ENCODE assay signal across 32 cellular contexts in genomic region chr2:112149194-112149593, GRCh38. TPM values are rescaled to one million over a fixed set of nuclear protein-coding genes. Genes with fewer than 3 reads are reported as not detected.
DNase-seq lines count a peak whose midpoint lies in the region; ATAC-seq, FAIRE-seq and TF ChIP-seq lines count a peak whose summit lies in the region.
"Had no signal": no experiment of that assay in that cellular context is flagged by ENCODE, and none has a peak within 500 bp of the region (broad histone marks: within the 10 kb centered on the region; RNA-seq: fewer than 3 reads in every experiment).

No MANE protein-coding gene starts in this region.

- H3K4me1 ChIP-seq in BLaER1 (peaks cover 48% of the 10 kb centered on the region), fibroblast of lung (ENCODE audit: control insufficient read depth, extremely low read depth, insufficient read depth, low read length) (peaks cover 7% of the 10 kb centered on the region), small intestine (ENCODE audit: control insufficient read depth in 2 of 2, insufficient read depth in 1 of 2, low read depth in 1 of 2, low read length in 1 of 2) (no peaks in the 10 kb centered on the region)
- H3K4me1 ChIP-seq: upper lobe of left lung had no signal

- TF ChIP-seq CTCF in HFFc6 (IDR thresholded peaks at IDR 0.05) (no peak), fibroblast of lung (conservative IDR thresholded peaks at IDR 0.05 in 1 of 2, IDR thresholded peaks at IDR 0.05 in 1 of 2; ENCODE audit: low read depth in 1 of 2, low read length in 2 of 2) (no peak)

- H3K36me3 ChIP-seq in BLaER1 (no peaks in the 10 kb centered on the region), fibroblast of lung (ENCODE audit: control insufficient read depth, insufficient read depth, low read length) (peaks cover 2% of the 10 kb centered on the region), small intestine (ENCODE audit: control insufficient read depth in 2 of 2, insufficient read depth in 2 of 2, low read length in 2 of 2) (no peaks in the 10 kb centered on the region)
- H3K36me3 ChIP-seq: upper lobe of left lung had no signal

- no peak overlapping the region for H2AFZ ChIP-seq in fibroblast of lung (ENCODE audit: low read length)
- H2AFZ ChIP-seq: GM23338 had no signal

- DNase-seq in HFFc6 (no peak), fibroblast of lung (ENCODE audit: low read depth in 2 of 2) (no peak), GM19240 (ENCODE audit: insufficient read length, low spot score) (no peak), Kasumi-1 (lab: John Stamatoyannopoulos, UW) (no peak), small intestine (no peak)
- DNase-seq: activated CD4-positive, alpha-beta T cell treated with anti-CD3 and anti-CD28 coated beads, Interleukin-2, amount 10 ng/mL, durations not matched to agents 7 days and 5 days; activated naive CD4-positive, alpha-beta T cell treated with anti-CD3 and anti-CD28 coated beads, Interleukin-2, amount 10 ng/mL, durations not matched to agents 7 days and 5 days; amygdala; effector CD8-positive, alpha-beta T cell; erythroblast; foreskin keratinocyte; hippocampal formation; left cardiac atrium; naive B cell; NCI-H1048; NCI-H1694 treated with DMSO at 0.1 percent for 48 hours; NCI-H524 treated with DMSO at 0.1 percent for 48 hours; nucleus accumbens; stimulated activated CD4-positive, alpha-beta T cell treated with anti-CD3 and anti-CD28 coated beads, Interleukin-1b, Interleukin-23, amount 100 ng/mL, for 48 hours; SW 1271; T1000; upper lobe of left lung; WERI-Rb-1 had no signal

- H3K9me3 Mint-ChIP-seq in HFFc6 = no peaks in the 10 kb centered on the region
- H3K9me3 Mint-ChIP-seq: activated CD4-positive, alpha-beta T cell treated with anti-CD3 and anti-CD28 coated beads, Interleukin-2, amount 10 ng/mL, durations not matched to agents 7 days and 5 days; activated naive CD4-positive, alpha-beta T cell treated with anti-CD3 and anti-CD28 coated beads, Interleukin-2, amount 10 ng/mL, durations not matched to agents 7 days and 5 days; GM23338; mesothelial cell of epicardium; naive B cell had no signal

- WGBS in small intestine, 3 donors = 81 to 93% (median 86%) methylated on average over 5 of the region's 5 CpGs

- H3K27me3 ChIP-seq in BLaER1 (no peaks in the 10 kb centered on the region), fibroblast of lung (ENCODE audit: control insufficient read depth, insufficient read depth, low read length) (no peaks in the 10 kb centered on the region), small intestine (ENCODE audit: control insufficient read depth in 2 of 2, insufficient read depth in 2 of 2, low read length in 2 of 2) (no peaks in the 10 kb centered on the region)
- H3K27me3 ChIP-seq: foreskin keratinocyte, upper lobe of left lung had no signal

- no peak overlapping the region for H3K9ac ChIP-seq in BLaER1
- no peak overlapping the region for H3K9ac ChIP-seq in fibroblast of lung (ENCODE audit: insufficient read depth, low read length)

- H3K4me3 Mint-ChIP-seq in HFFc6 = no peak overlapping the region
- H3K4me3 Mint-ChIP-seq: activated CD4-positive, alpha-beta T cell treated with anti-CD3 and anti-CD28 coated beads, Interleukin-2, amount 10 ng/mL, durations not matched to agents 7 days and 5 days; activated naive CD4-positive, alpha-beta T cell treated with anti-CD3 and anti-CD28 coated beads, Interleukin-2, amount 10 ng/mL, durations not matched to agents 7 days and 5 days; GM23338; mesothelial cell of epicardium; naive B cell had no signal

- 0 out of 2 replicates have a peak, but pooled peaks cover 4% of the 10 kb centered on the region for H3K9me3 ChIP-seq in BLaER1
- H3K9me3 ChIP-seq in fibroblast of lung (ENCODE audit: control insufficient read depth, insufficient read depth, low read depth, low read length) = no peaks in the 10 kb centered on the region
- no peaks in the 10 kb centered on the region for H3K9me3 ChIP-seq in small intestine (ENCODE audit: control insufficient read depth, low read depth)
- H3K9me3 ChIP-seq: upper lobe of left lung had no signal

- H4K20me1 ChIP-seq in BLaER1 = no peaks in the 10 kb centered on the region
- no peaks in the 10 kb centered on the region for H4K20me1 ChIP-seq in fibroblast of lung (ENCODE audit: control insufficient read depth, extremely low read depth, insufficient read depth, low read length)

- peaks cover 6% of the 10 kb centered on the region; the same call in 1 of the 2 replicates for H3K27me3 Mint-ChIP-seq in HFFc6 (ENCODE audit: insufficient read depth)
- H3K27me3 Mint-ChIP-seq: activated CD4-positive, alpha-beta T cell treated with anti-CD3 and anti-CD28 coated beads, Interleukin-2, amount 10 ng/mL, durations not matched to agents 7 days and 5 days had no signal

- peak overlapping the region; percentile 97 for H3K27ac Mint-ChIP-seq in HFFc6
- H3K27ac Mint-ChIP-seq: activated CD4-positive, alpha-beta T cell treated with anti-CD3 and anti-CD28 coated beads, Interleukin-2, amount 10 ng/mL, durations not matched to agents 7 days and 5 days; activated naive CD4-positive, alpha-beta T cell treated with anti-CD3 and anti-CD28 coated beads, Interleukin-2, amount 10 ng/mL, durations not matched to agents 7 days and 5 days; GM23338; mesothelial cell of epicardium; naive B cell had no signal

- H3K27ac ChIP-seq in BLaER1 (no peak overlapping the region), fibroblast of lung (ENCODE audit: insufficient read depth, low read length) (peak overlapping the region; percentile 63), skin epidermis (peak overlapping the region in 11 of 21 experiments; percentile 3 to 85 (median 52)), small intestine (ENCODE audit: low read depth in 1 of 2, low read length in 1 of 2) (no peak overlapping the region)
- H3K27ac ChIP-seq: C4-2B, foreskin keratinocyte, upper lobe of left lung, WERI-Rb-1 had no signal

- H3K79me2 ChIP-seq in fibroblast of lung (ENCODE audit: control insufficient read depth, insufficient read depth, low read length) = no peaks in the 10 kb centered on the region

- no peak for ATAC-seq in HG02588 (IDR thresholded peaks at IDR 0.05; ENCODE audit: unreplicated experiment)
- ATAC-seq: foreskin keratinocyte, GM23338, Panc1 had no signal

- H3K4me2 ChIP-seq in BLaER1 (peak overlapping the region; percentile 53), fibroblast of lung (ENCODE audit: extremely low read depth, insufficient read depth, low read length) (no peak overlapping the region)
- H3K4me2 ChIP-seq: GM23338 had no signal

- no peak overlapping the region for H3K4me3 ChIP-seq in BLaER1
- no peak overlapping the region for H3K4me3 ChIP-seq in fibroblast of lung (replicated peaks in 1 of 4; ENCODE audit: control extremely low read depth in 1 of 4, insufficient read depth in 1 of 4, low read depth in 3 of 4, low read length in 4 of 4)
- H3K4me3 ChIP-seq in skin epidermis = no peak overlapping the region
- H3K4me3 ChIP-seq in small intestine (ENCODE audit: low read depth in 1 of 2, low read length in 2 of 2) = no peak overlapping the region
- H3K4me3 ChIP-seq: GM12878, GM23338, upper lobe of left lung had no signal

- H3K4me1 Mint-ChIP-seq in HFFc6 (ENCODE audit: low read depth) = peaks cover 49% of the 10 kb centered on the region

- peaks cover 18% of the 10 kb centered on the region for H3K36me3 Mint-ChIP-seq in HFFc6 (ENCODE audit: low read depth)
- H3K36me3 Mint-ChIP-seq: activated naive CD4-positive, alpha-beta T cell treated with anti-CD3 and anti-CD28 coated beads, Interleukin-2, amount 10 ng/mL, durations not matched to agents 7 days and 5 days; mesothelial cell of epicardium; naive B cell had no signal

- FAIRE-seq in small intestine (lab: Jason Lieb, UNC) = no peak
- FAIRE-seq: colon, GM12878 had no signal

RNA-seq across cellular contexts. Expression of gene FBLN7, which starts 11.0 kb away (rescaled TPM):
- 1 to 10 TPM; 1.9 to 8.0 (median 7.2) TPM for total RNA-seq in HFFc6 (2021; fragmentation: NEBNext Ultra II Directional; extraction: Animal tissue kit (Norgen Biotek cat#: 25700))
- total RNA-seq in fibroblast of lung = 0.51 and 0.99 TPM in 2 replicates
- polyA plus RNA-seq in fibroblast of lung (4.6 and 5.1 TPM in 2 replicates), small intestine (under 1 TPM in 1 of 3 donors, not detected in 2; 0.75 TPM)
- polyA plus RNA-seq in fibroblast of lung (2012) = 5.2 and 6.4 TPM in 2 replicates
- polyA minus RNA-seq in fibroblast of lung (ENCODE audit: low replicate concordance) = 5.2 and 9.2 TPM in 2 replicates
- total RNA-seq: GM23338 had no signal

Comparison
In these comparisons a context has a peak if more than half of its experiments do, and no peak if none do; other contexts are left out.
1. H3K27ac ChIP-seq: peak in fibroblast of lung (single experiment) and skin epidermis (11 of 21); none in BLaER1 (single experiment) and small intestine (0 of 2).